29 cellular contexts compared by ENCODE assay signal in the genomic region with DNA sequence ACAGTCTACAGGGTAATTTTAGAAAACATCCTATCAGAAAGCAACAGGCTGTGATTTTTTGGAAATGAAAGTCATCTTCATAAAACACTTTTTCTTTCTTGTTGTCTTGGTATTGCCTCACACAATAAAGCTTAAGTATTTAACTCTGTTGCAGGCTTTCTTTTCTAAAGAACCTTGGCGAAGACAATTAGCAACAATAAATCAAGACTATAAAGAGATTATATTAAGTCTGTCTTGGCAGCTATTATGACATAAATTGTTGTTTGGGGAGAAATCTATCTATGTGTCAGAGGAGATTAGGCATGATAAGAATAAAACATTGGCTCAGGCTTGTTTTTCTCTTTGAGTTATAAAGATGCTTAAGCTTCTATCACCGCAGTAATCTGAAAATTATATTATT.
"Had no signal": no experiment of that assay in that cellular context is flagged by ENCODE, and none has a peak within 500 bp of the region (broad histone marks: within the 10 kb centered on the region; RNA-seq: fewer than 3 reads in every experiment).

No MANE protein-coding gene starts in this region.

- H3K27me3 ChIP-seq: esophagus muscularis mucosa, heart right ventricle, neural progenitor cell, right atrium auricular region, suprapubic skin, transverse colon, upper lobe of right lung, uterus had no signal

- H3K79me2 ChIP-seq: parathyroid adenoma had no signal

- H3K27ac ChIP-seq: coronary artery, esophagus muscularis mucosa, heart right ventricle, neural progenitor cell, parathyroid adenoma, right atrium auricular region, suprapubic skin, transverse colon, upper lobe of right lung, uterus had no signal

- DNase-seq: dermis blood vessel endothelial cell; effector memory CD4-positive, alpha-beta T cell; foreskin melanocyte; glutamatergic neuron; heart right ventricle; hippocampal formation; islet precursor cell; kidney glomerular epithelial cell; left colon; left ventricle myocardium superior; stimulated activated CD4-positive, alpha-beta T cell treated with anti-CD3 and anti-CD28 coated beads, Interleukin-12 subunit alpha, Interleukin-12 subunit beta, amount 100 ng/mL, for 4 hours; stimulated activated CD4-positive, alpha-beta T cell treated with anti-CD3 and anti-CD28 coated beads, Interleukin-1b, Interleukin-23, amount 100 ng/mL, for 48 hours; stimulated activated CD4-positive, alpha-beta T cell treated with anti-CD3 and anti-CD28 coated beads, Interleukin-4, amount 100 ng/mL, for 1 hour; stimulated activated CD8-positive, alpha-beta memory T cell treated with anti-CD3 and anti-CD28 coated beads, Interleukin-4, amount 100 ng/mL, for 48 hours; stimulated activated naive CD4-positive, alpha-beta T cell; stimulated activated naive CD8-positive, alpha-beta T cell treated with anti-CD3 and anti-CD28 coated beads, Interleukin-15, amount 100 ng/mL, for 72 hours; transverse colon; upper lobe of right lung; uterus had no signal

- H3K36me3 ChIP-seq: esophagus muscularis mucosa, heart right ventricle, neural progenitor cell, right atrium auricular region, suprapubic skin, transverse colon, upper lobe of right lung, uterus had no signal

- H3K4me2 ChIP-seq: neural progenitor cell, smooth muscle cell had no signal

- H3K9ac ChIP-seq: neural progenitor cell, parathyroid adenoma had no signal

- ATAC-seq: heart right ventricle; left colon; left ventricle myocardium superior; sciatic nerve; stimulated activated naive CD8-positive, alpha-beta T cell treated with anti-CD3 and anti-CD28 coated beads, Interleukin-15, amount 100 ng/mL, for 72 hours; upper lobe of right lung had no signal

- H3K9me3 ChIP-seq: esophagus muscularis mucosa, right atrium auricular region, suprapubic skin, transverse colon, upper lobe of right lung, uterus had no signal

- FAIRE-seq: endothelial cell of umbilical vein had no signal

- H2AFZ ChIP-seq: neural progenitor cell, parathyroid adenoma had no signal

- H3K4me1 ChIP-seq: esophagus muscularis mucosa, heart right ventricle, neural progenitor cell, parathyroid adenoma, right atrium auricular region, suprapubic skin, transverse colon, upper lobe of right lung, uterus had no signal

- H3K4me3 ChIP-seq: coronary artery, esophagus muscularis mucosa, heart right ventricle, lung, neural progenitor cell, right atrium auricular region, smooth muscle cell, suprapubic skin, transverse colon, upper lobe of right lung, uterus had no signal
